8 cellular contexts compared by ENCODE assay signal in genomic region chr16:813204-813915, GRCh38. TPM values are rescaled to one million over a fixed set of nuclear protein-coding genes. Genes with fewer than 3 reads are reported as not detected.
A peak's percentile ranks its signal among the peaks of the same experiment; 100 is the strongest.
DNase-seq lines count a peak whose midpoint lies in the region; ATAC-seq, FAIRE-seq and TF ChIP-seq lines count a peak whose summit lies in the region.
"Had no signal": no experiment of that assay in that cellular context is flagged by ENCODE, and none has a peak within 500 bp of the region (broad histone marks: within the 10 kb centered on the region; RNA-seq: fewer than 3 reads in every experiment).

No MANE protein-coding gene starts in this region.

- H3K27me3 ChIP-seq in H7 (ENCODE audit: control insufficient read depth, insufficient read depth, low read length), result peaks cover 8% of the 10 kb centered on the region; the same call in 1 of the 2 replicates
- peaks cover 29 to 71% of the 10 kb centered on the region in 2 experiments for H3K27me3 ChIP-seq in K562 (ENCODE audit: control insufficient read depth in 2 of 2, insufficient read depth in 2 of 2, low read length in 2 of 2)
- H3K27me3 ChIP-seq in keratinocyte (ENCODE audit: control insufficient read depth, extremely low read depth, insufficient read depth, low read length), result peaks cover 37% of the 10 kb centered on the region

- no peak overlapping the region for H2AFZ ChIP-seq in K562 (ENCODE audit: low read depth, low read length)
- no peak overlapping the region for H2AFZ ChIP-seq in keratinocyte (ENCODE audit: control insufficient read depth, low read length)

- in situ Hi-C loops in K562 (cut with MboI), result loop anchor here (5.0 kb wide), 1 partner anchor 234 kb away; no protein-coding TSS in a partner anchor

- POLR2A ChIA-PET in K562 (lab: Yijun Ruan, JAX), result no interaction called here

- H3K79me2 ChIP-seq in K562 (ENCODE audit: control insufficient read depth, insufficient read depth, low read length) (no peaks in the 10 kb centered on the region; the same call in 2 of the 3 replicates), keratinocyte (ENCODE audit: control insufficient read depth, insufficient read depth, low read length) (no peaks in the 10 kb centered on the region)

- WGBS in K562 (ENCODE audit: insufficient coverage, low coverage, missing lambda C conversion rate), result 21% methylated on average over 51 of the region's 67 CpGs

- peak overlapping the region; percentile 27 for H3K4me3 ChIP-seq in H7 (ENCODE audit: insufficient read depth, low read depth, low read length)
- no peak overlapping the region for H3K4me3 ChIP-seq in K562
- no peak overlapping the region for H3K4me3 ChIP-seq in keratinocyte (ENCODE audit: control insufficient read depth in 2 of 3, extremely low read depth in 1 of 3, insufficient read depth in 2 of 3, low read depth in 1 of 3, low read length in 3 of 3)

- H4K20me1 ChIP-seq in K562 (replicated peaks; ENCODE audit: control insufficient read depth, insufficient read depth, low read length) (no peaks in the 10 kb centered on the region), keratinocyte (ENCODE audit: control insufficient read depth, extremely low read depth, insufficient read depth, low read length) (no peaks in the 10 kb centered on the region)

- H3K9ac ChIP-seq in K562 (ENCODE audit: insufficient read depth in 1 of 2, low read depth in 2 of 2, low read length in 2 of 2) (no peak overlapping the region), keratinocyte (ENCODE audit: control insufficient read depth, extremely low read depth, insufficient read depth, low read length) (no peak overlapping the region)

- no peaks in the 10 kb centered on the region for H3K9me3 ChIP-seq in K562 (replicated peaks; ENCODE audit: control insufficient read depth, insufficient read depth, low read depth, low read length)
- no peaks in the 10 kb centered on the region for H3K9me3 ChIP-seq in keratinocyte (ENCODE audit: control insufficient read depth, low read depth, low read length)

- dilution Hi-C loops in keratinocyte (cut with MboI; ENCODE audit: extremely low pct_ligation_motif_present, low sequenced_read_pairs), result no loop called here

- ATAC-seq in K562 (peak; percentile 95), GM21737 (IDR thresholded peaks at IDR 0.05; ENCODE audit: unreplicated experiment) (no peak)

- peak; percentile 70 to 84 (median 78) for TF ChIP-seq CTCF in K562 (IDR thresholded peaks at IDR 0.05 in 2 of 3, conservative IDR thresholded peaks at IDR 0.05 in 1 of 3; ENCODE audit: insufficient read depth in 2 of 3, low read depth in 1 of 3, low read length in 3 of 3)
- TF ChIP-seq CTCF in keratinocyte (optimal IDR thresholded peaks at IDR 0.05 in 1 of 3, IDR thresholded peaks at IDR 0.05 in 1 of 3, conservative IDR thresholded peaks at IDR 0.05 in 1 of 3; ENCODE audit: extremely low read depth in 1 of 3, insufficient read depth in 2 of 3, low read length in 3 of 3), result peak in 2 of 3 experiments; percentile 45 to 77

- TF ChIP-seq POLR2A in K562 (conservative IDR thresholded peaks at IDR 0.05), result no peak

- no peaks in the 10 kb centered on the region for H3K36me3 ChIP-seq in H7 (replicated peaks; ENCODE audit: control insufficient read depth, insufficient read depth, low read length)
- no peaks in the 10 kb centered on the region for H3K36me3 ChIP-seq in K562 (ENCODE audit: control insufficient read depth, insufficient read depth, low read length)
- no peaks in the 10 kb centered on the region for H3K36me3 ChIP-seq in keratinocyte (ENCODE audit: control insufficient read depth in 2 of 2, extremely low read depth in 1 of 2, insufficient read depth in 2 of 2, low read length in 2 of 2)

- intact Hi-C loops in K562 (cut with micrococcal nuclease), result loop anchor here (2.0 kb wide), 1 partner anchor 241 kb away; no protein-coding TSS in a partner anchor

- CTCF ChIA-PET in K562 (lab: Yijun Ruan, JAX; ENCODE audit: low intra/inter-chr PET ratio), result interaction anchor here (0.6 to 1.7 kb wide), 5 partner anchors 67 to 381 kb away, joined by 3 to 6 read pairs (median 4); no protein-coding TSS in a partner anchor

- H3K27ac ChIP-seq in K562 (ENCODE audit: extremely low read depth, low read depth, low read length) (no peak overlapping the region), keratinocyte (ENCODE audit: control insufficient read depth, insufficient read depth, low read length) (no peak overlapping the region)

- FAIRE-seq in K562 (lab: Jason Lieb, UNC), result peak; percentile 11
- no peak for FAIRE-seq in keratinocyte (lab: Jason Lieb, UNC)
- FAIRE-seq: colon had no signal

- no peaks in the 10 kb centered on the region for H3K9me1 ChIP-seq in K562 (ENCODE audit: control insufficient read depth, insufficient read depth, low read length)
- H3K9me1 ChIP-seq in keratinocyte (ENCODE audit: control insufficient read depth, extremely low read depth, insufficient read depth, low read length), result no peaks in the 10 kb centered on the region

- H3K4me1 ChIP-seq in K562 (replicated peaks in 1 of 2; ENCODE audit: control insufficient read depth in 2 of 2, insufficient read depth in 2 of 2, low read length in 2 of 2) (peaks cover 3 to 47% of the 10 kb centered on the region in 2 experiments; a peak in 4 of 5 replicates), keratinocyte (ENCODE audit: control insufficient read depth, extremely low read depth, insufficient read depth, low read length) (no peaks in the 10 kb centered on the region)

- TF ChIP-seq RAD21 in K562 (CRISPR knock-in tag; conservative IDR thresholded peaks at IDR 0.05 in 1 of 2, IDR thresholded peaks at IDR 0.05 in 1 of 2), result peak; percentile 83 to 88

- DNase-seq in H7 (peak; percentile 98), T-helper 2 cell (peak in 3 of 5 experiments; percentile 31 to 52 (median 43)), K562 (ENCODE audit: extremely low read depth in 1 of 4, low spot score in 3 of 4) (peak; percentile 64 to 88 (median 84)), keratinocyte (ENCODE audit: low read depth, low spot score) (no peak), HK-2 (ENCODE audit: unreplicated experiment) (no peak)
- peak; percentile 44 to 48 for DNase-seq in stimulated activated CD4-positive, alpha-beta T cell treated with anti-CD3 and anti-CD28 coated beads, Interleukin-4, amount 100 ng/mL, for 48 hours (ENCODE audit: low read depth in 2 of 2)

- TF ChIP-seq EP300 in K562 (IDR thresholded peaks at IDR 0.05; ENCODE audit: low read length), result no peak

- BruUV-seq in K562 (replicated peaks; lab: Mats Ljungman, UMichigan), result no TSS peak

- H3K4me2 ChIP-seq in K562 (ENCODE audit: insufficient read depth, low read length), result no peak overlapping the region
- H3K4me2 ChIP-seq in keratinocyte (ENCODE audit: control insufficient read depth, extremely low read depth, insufficient read depth, low read depth, low read length), result peak overlapping the region; percentile 10

RNA-seq across cellular contexts. Expression of gene GNG13, which starts 12.8 kb away (rescaled TPM):
- not detected in 2 replicates for total RNA-seq in H7 (2014; rRNA removed; shearing (Covaris generic))
- total RNA-seq in K562 (2011; cell fraction: chromatin; rRNA removed; ENCODE audit: low replicate concordance), result not detected in 2 replicates
- total RNA-seq in K562 (2011; cell fraction: nucleolus; rRNA removed), result not detected in 2 replicates
- not detected in 2 replicates for total RNA-seq in K562 (2011; cell fraction: nucleoplasm; rRNA removed)
- total RNA-seq in K562 (2014; rRNA removed) (not detected in 2 replicates), K562 (2014; rRNA removed; fragmentation: Illumina TruSeq; extraction: Trizol) (not detected in 2 replicates), K562 (2015; rRNA removed; fragmentation: Illumina TruSeq; extraction: Trizol) (not detected in 2 replicates), K562 (2021) (not detected in 2 replicates)
- polyA plus RNA-seq in K562 (2011; rRNA removed) (not detected in 2 replicates), K562 (2014; fragmentation: Illumina TruSeq; extraction: Trizol) (not detected in 2 replicates), K562 (2014; fragmentation: Nextera tagmentation; extraction: Ambion mirVana) (not detected), K562 (2014; rRNA removed) (not detected in 2 replicates), keratinocyte (not detected in 3 replicates)
- not detected in 2 replicates for polyA plus RNA-seq in K562 (2011; cell fraction: cytosol; rRNA removed)
- polyA plus RNA-seq in K562 (2011; cell fraction: nucleus; rRNA removed), result not detected in 2 replicates
- polyA plus RNA-seq in K562 (2012), result 1.00 and 1.4 TPM in 2 replicates
- polyA minus RNA-seq in K562 (2011; rRNA and poly(A)+ RNA removed), result not detected in 2 replicates
- polyA minus RNA-seq in K562 (2011; cell fraction: cytosol; rRNA and poly(A)+ RNA removed), result not detected in 2 replicates
- not detected in 2 replicates for polyA minus RNA-seq in K562 (2011; cell fraction: nucleus; rRNA and poly(A)+ RNA removed)
- not detected for polyA plus RNA-seq in keratinocyte (2011; ENCODE audit: low read depth)
- polyA plus RNA-seq in keratinocyte (2011; cell fraction: cytosol; rRNA removed), result not detected in 2 replicates
- not detected in 2 replicates for polyA plus RNA-seq in keratinocyte (2011; cell fraction: nucleus; rRNA removed)
- not detected in 2 replicates for polyA plus RNA-seq in keratinocyte (2012; ENCODE audit: low replicate concordance)
- not detected in 3 replicates for polyA minus RNA-seq in keratinocyte
- polyA minus RNA-seq in keratinocyte (2011; cell fraction: cytosol; rRNA and poly(A)+ RNA removed), result not detected
- not detected in 2 replicates for polyA minus RNA-seq in keratinocyte (2011; cell fraction: nucleus; rRNA and poly(A)+ RNA removed)

RNA-seq across cellular contexts. Expression of gene CHTF18, which starts 24.9 kb away (rescaled TPM):
- 65.9 and 80.8 TPM in 2 replicates for total RNA-seq in H7 (2014; rRNA removed; shearing (Covaris generic))
- 53.1 and 261 TPM in 2 replicates for total RNA-seq in K562 (2011; cell fraction: chromatin; rRNA removed; ENCODE audit: low replicate concordance)
- 207 and 214 TPM in 2 replicates for total RNA-seq in K562 (2011; cell fraction: nucleolus; rRNA removed)
- total RNA-seq in K562 (2011; cell fraction: nucleoplasm; rRNA removed), result 88.6 and 90.7 TPM in 2 replicates
- total RNA-seq in K562 (2014; rRNA removed), result 57.2 and 70.7 TPM in 2 replicates
- total RNA-seq in K562 (2014; rRNA removed; fragmentation: Illumina TruSeq; extraction: Trizol), result 2.7 and 4.4 TPM in 2 replicates
- total RNA-seq in K562 (2015; rRNA removed; fragmentation: Illumina TruSeq; extraction: Trizol), result 21.1 and 22.1 TPM in 2 replicates
- total RNA-seq in K562 (2021), result 121 and 123 TPM in 2 replicates
- polyA plus RNA-seq in K562 (2011; rRNA removed), result 17.0 and 32.6 TPM in 2 replicates
- polyA plus RNA-seq in K562 (2011; cell fraction: cytosol; rRNA removed), result 23.3 and 65.2 TPM in 2 replicates
- polyA plus RNA-seq in K562 (2011; cell fraction: nucleus; rRNA removed), result 379 and 556 TPM in 2 replicates
- polyA plus RNA-seq in K562 (2012), result 65.7 and 81.8 TPM in 2 replicates
- 5.1 and 23.0 TPM in 2 replicates for polyA plus RNA-seq in K562 (2014; fragmentation: Illumina TruSeq; extraction: Trizol)
- polyA plus RNA-seq in K562 (2014; fragmentation: Nextera tagmentation; extraction: Ambion mirVana), result 1 to 10 TPM; 2.5 to 2.7 TPM
- 91.5 and 93.4 TPM in 2 replicates for polyA plus RNA-seq in K562 (2014; rRNA removed)
- polyA minus RNA-seq in K562 (2011; rRNA and poly(A)+ RNA removed), result 2.7 and 4.0 TPM in 2 replicates
- 8.6 and 13.5 TPM in 2 replicates for polyA minus RNA-seq in K562 (2011; cell fraction: cytosol; rRNA and poly(A)+ RNA removed)
- 59.3 and 59.4 TPM in 2 replicates for polyA minus RNA-seq in K562 (2011; cell fraction: nucleus; rRNA and poly(A)+ RNA removed)
- 5.7 to 6.7 TPM (median 5.7 TPM) in 3 replicates for polyA plus RNA-seq in keratinocyte
- 1.8 TPM for polyA plus RNA-seq in keratinocyte (2011; ENCODE audit: low read depth)
- 2.3 and 4.3 TPM in 2 replicates for polyA plus RNA-seq in keratinocyte (2011; cell fraction: cytosol; rRNA removed)
- polyA plus RNA-seq in keratinocyte (2011; cell fraction: nucleus; rRNA removed), result 15.4 and 27.3 TPM in 2 replicates
- polyA plus RNA-seq in keratinocyte (2012; ENCODE audit: low replicate concordance), result 3.0 and 15.1 TPM in 2 replicates
- polyA minus RNA-seq in keratinocyte, result 2.2 to 6.1 TPM (median 5.8 TPM) in 3 replicates
- 12.1 TPM for polyA minus RNA-seq in keratinocyte (2011; cell fraction: cytosol; rRNA and poly(A)+ RNA removed)
- 8.8 and 10.4 TPM in 2 replicates for polyA minus RNA-seq in keratinocyte (2011; cell fraction: nucleus; rRNA and poly(A)+ RNA removed)

RNA-seq across cellular contexts. Expression of gene RPUSD1, which starts 25.2 kb away (rescaled TPM):
- total RNA-seq in H7 (2014; rRNA removed; shearing (Covaris generic)), result 58.7 and 63.4 TPM in 2 replicates
- total RNA-seq in K562 (2011; cell fraction: chromatin; rRNA removed; ENCODE audit: low replicate concordance), result 10.9 and 59.9 TPM in 2 replicates
- 59.0 and 69.6 TPM in 2 replicates for total RNA-seq in K562 (2011; cell fraction: nucleolus; rRNA removed)
- 21.1 and 25.7 TPM in 2 replicates for total RNA-seq in K562 (2011; cell fraction: nucleoplasm; rRNA removed)
- 50.7 and 67.3 TPM in 2 replicates for total RNA-seq in K562 (2014; rRNA removed)
- 1.7 and 3.3 TPM in 2 replicates for total RNA-seq in K562 (2014; rRNA removed; fragmentation: Illumina TruSeq; extraction: Trizol)
- total RNA-seq in K562 (2015; rRNA removed; fragmentation: Illumina TruSeq; extraction: Trizol), result 22.7 and 27.2 TPM in 2 replicates
- 55.2 and 55.9 TPM in 2 replicates for total RNA-seq in K562 (2021)
- polyA plus RNA-seq in K562 (2011; rRNA removed), result 12.0 and 17.7 TPM in 2 replicates
- polyA plus RNA-seq in K562 (2011; cell fraction: cytosol; rRNA removed), result 26.1 and 86.4 TPM in 2 replicates
- 56.1 and 93.4 TPM in 2 replicates for polyA plus RNA-seq in K562 (2011; cell fraction: nucleus; rRNA removed)
- polyA plus RNA-seq in K562 (2012), result 24.6 and 30.5 TPM in 2 replicates
- 7.0 and 30.1 TPM in 2 replicates for polyA plus RNA-seq in K562 (2014; fragmentation: Illumina TruSeq; extraction: Trizol)
- under 1 TPM; 0.45 to 0.98 TPM for polyA plus RNA-seq in K562 (2014; fragmentation: Nextera tagmentation; extraction: Ambion mirVana)
- 56.6 and 66.9 TPM in 2 replicates for polyA plus RNA-seq in K562 (2014; rRNA removed)
- polyA minus RNA-seq in K562 (2011; rRNA and poly(A)+ RNA removed), result 3.8 and 4.8 TPM in 2 replicates
- polyA minus RNA-seq in K562 (2011; cell fraction: cytosol; rRNA and poly(A)+ RNA removed), result 18.6 and 19.8 TPM in 2 replicates
- polyA minus RNA-seq in K562 (2011; cell fraction: nucleus; rRNA and poly(A)+ RNA removed), result 30.8 and 34.1 TPM in 2 replicates
- 11.9 to 30.3 TPM (median 19.3 TPM) in 3 replicates for polyA plus RNA-seq in keratinocyte
- polyA plus RNA-seq in keratinocyte (2011; ENCODE audit: low read depth), result 10.3 TPM
- polyA plus RNA-seq in keratinocyte (2011; cell fraction: cytosol; rRNA removed), result 12.4 and 33.4 TPM in 2 replicates
- 25.1 and 38.6 TPM in 2 replicates for polyA plus RNA-seq in keratinocyte (2011; cell fraction: nucleus; rRNA removed)
- polyA plus RNA-seq in keratinocyte (2012; ENCODE audit: low replicate concordance), result 9.2 and 26.5 TPM in 2 replicates
- polyA minus RNA-seq in keratinocyte, result 8.5 to 16.1 TPM (median 12.9 TPM) in 3 replicates
- polyA minus RNA-seq in keratinocyte (2011; cell fraction: cytosol; rRNA and poly(A)+ RNA removed), result 41.1 TPM
- 11.7 and 14.5 TPM in 2 replicates for polyA minus RNA-seq in keratinocyte (2011; cell fraction: nucleus; rRNA and poly(A)+ RNA removed)

RNA-seq across cellular contexts. Expression of gene MSLN, which starts 52.8 kb away (rescaled TPM):
- 0.15 TPM in 1 of 2 replicates, not detected in the other for total RNA-seq in H7 (2014; rRNA removed; shearing (Covaris generic))
- not detected in 2 replicates for total RNA-seq in K562 (2011; cell fraction: chromatin; rRNA removed; ENCODE audit: low replicate concordance)
- not detected in 2 replicates for total RNA-seq in K562 (2011; cell fraction: nucleolus; rRNA removed)
- not detected in 2 replicates for total RNA-seq in K562 (2011; cell fraction: nucleoplasm; rRNA removed)
- not detected in 2 replicates for total RNA-seq in K562 (2014; rRNA removed)
- total RNA-seq in K562 (2014; rRNA removed; fragmentation: Illumina TruSeq; extraction: Trizol), result not detected in 2 replicates
- total RNA-seq in K562 (2015; rRNA removed; fragmentation: Illumina TruSeq; extraction: Trizol), result not detected in 2 replicates
- 0.22 TPM in 1 of 2 replicates, not detected in the other for total RNA-seq in K562 (2021)
- not detected in 2 replicates for polyA plus RNA-seq in K562 (2011; rRNA removed)
- not detected in 2 replicates for polyA plus RNA-seq in K562 (2011; cell fraction: cytosol; rRNA removed)
- not detected in 2 replicates for polyA plus RNA-seq in K562 (2011; cell fraction: nucleus; rRNA removed)
- polyA plus RNA-seq in K562 (2012), result not detected in 2 replicates
- not detected in 2 replicates for polyA plus RNA-seq in K562 (2014; fragmentation: Illumina TruSeq; extraction: Trizol)
- not detected for polyA plus RNA-seq in K562 (2014; fragmentation: Nextera tagmentation; extraction: Ambion mirVana)
- polyA plus RNA-seq in K562 (2014; rRNA removed), result not detected in 2 replicates
- polyA minus RNA-seq in K562 (2011; rRNA and poly(A)+ RNA removed), result not detected in 2 replicates
- 0.86 and 3.8 TPM in 2 replicates for polyA minus RNA-seq in K562 (2011; cell fraction: cytosol; rRNA and poly(A)+ RNA removed)
- 0.22 and 0.40 TPM in 2 replicates for polyA minus RNA-seq in K562 (2011; cell fraction: nucleus; rRNA and poly(A)+ RNA removed)
- 8.5 to 12.7 TPM (median 11.7 TPM) in 3 replicates for polyA plus RNA-seq in keratinocyte
- polyA plus RNA-seq in keratinocyte (2011; ENCODE audit: low read depth), result 3.0 TPM
- polyA plus RNA-seq in keratinocyte (2011; cell fraction: cytosol; rRNA removed), result 4.0 and 7.1 TPM in 2 replicates
- 18.7 and 24.6 TPM in 2 replicates for polyA plus RNA-seq in keratinocyte (2011; cell fraction: nucleus; rRNA removed)
- 8.4 and 11.5 TPM in 2 replicates for polyA plus RNA-seq in keratinocyte (2012; ENCODE audit: low replicate concordance)
- polyA minus RNA-seq in keratinocyte, result 5.3 to 10.3 TPM (median 6.5 TPM) in 3 replicates
- 9.8 TPM for polyA minus RNA-seq in keratinocyte (2011; cell fraction: cytosol; rRNA and poly(A)+ RNA removed)
- 13.1 and 15.7 TPM in 2 replicates for polyA minus RNA-seq in keratinocyte (2011; cell fraction: nucleus; rRNA and poly(A)+ RNA removed)

Comparison
In these comparisons a context has a peak if more than half of its experiments do, and no peak if none do; other contexts are left out.
1. DNase-seq: peak in H7 (single experiment), T-helper 2 cell (3 of 5), K562 (4 of 4) and stimulated activated CD4-positive, alpha-beta T cell treated with anti-CD3 and anti-CD28 coated beads, Interleukin-4, amount 100 ng/mL, for 48 hours (2 of 2); none in keratinocyte (single experiment) and HK-2 (single experiment).